In genomic region chr5:152472096-152472495, GRCh38 we compare ENCODE assay signal across 27 cellular contexts.
"Had no signal": no experiment of that assay in that cellular context is flagged by ENCODE, and none has a peak within 500 bp of the region (broad histone marks: within the 10 kb centered on the region; RNA-seq: fewer than 3 reads in every experiment).

No MANE protein-coding gene starts in this region.

- H3K9me3 ChIP-seq: stomach, suprapubic skin, testis, thoracic aorta, thyroid gland, tibial artery, tibial nerve, transverse colon, upper lobe of left lung, upper lobe of right lung, uterus, vagina had no signal

- H3K4me3 ChIP-seq: stomach, suprapubic skin, testis, thoracic aorta, thyroid gland, tibial artery, tibial nerve, transverse colon, upper lobe of left lung, upper lobe of right lung, uterus, vagina had no signal

- H3K4me1 ChIP-seq: stomach, suprapubic skin, testis, thyroid gland, tibial artery, tibial nerve, transverse colon, upper lobe of left lung, upper lobe of right lung, uterus, vagina had no signal

- DNase-seq: stimulated activated CD4-positive, alpha-beta T cell treated with anti-CD3 and anti-CD28 coated beads, Interleukin-2, amount 100 ng/mL, for 48 hours; stimulated activated CD4-positive, alpha-beta T cell treated with anti-CD3 and anti-CD28 coated beads, Interleukin-4, amount 100 ng/mL, for 1 hour; stimulated activated CD4-positive, alpha-beta T cell treated with anti-CD3 and anti-CD28 coated beads, Interleukin-4, amount 100 ng/mL, for 24 hours; stimulated activated CD4-positive, alpha-beta T cell treated with anti-CD3 and anti-CD28 coated beads, Interleukin-4, amount 100 ng/mL, for 4 hours; stimulated activated CD8-positive, alpha-beta memory T cell treated with anti-CD3 and anti-CD28 coated beads, Interleukin-4, amount 100 ng/mL, for 48 hours; stimulated activated naive B cell treated with anti-CD40 and anti-IgM and Interleukin-4, amounts not matched to agents 10 μg/mL and 1 μg/mL and 100 μg/mL, for 72 hours; stimulated activated naive CD4-positive, alpha-beta T cell; stimulated activated naive CD4-positive, alpha-beta T cell treated with Interleukin-2 at 50 U/mL for 16 hours; stimulated activated naive CD8-positive, alpha-beta T cell treated with anti-CD3 and anti-CD28 coated beads, Interleukin-15, amount 100 ng/mL, for 72 hours; stimulated activated naive CD8-positive, alpha-beta T cell treated with anti-CD3 and anti-CD28 coated beads, Interleukin-15, Interleukin-2, amounts not matched to agents 100 U/mL and 50 U/mL, for 24 hours; stomach; substantia nigra; testis; thyroid gland; tibial artery; transverse colon; trophoblast cell; upper lobe of left lung; upper lobe of right lung; uterus had no signal

- H3K27ac ChIP-seq: stomach, suprapubic skin, testis, thoracic aorta, thyroid gland, tibial artery, tibial nerve, transverse colon, upper lobe of left lung, upper lobe of right lung, uterus, vagina had no signal

- ATAC-seq: stimulated activated effector memory CD8-positive, alpha-beta T cell treated with anti-CD3 and anti-CD28 coated beads, Interleukin-12 subunit alpha, Interleukin-12 subunit beta, amount 100 ng/mL, for 72 hours; stimulated activated memory B cell treated with anti-CD40 and anti-IgM and Interleukin-4, amounts not matched to agents 10 μg/mL and 1 μg/mL and 100 μg/mL, for 72 hours; stimulated activated naive B cell treated with anti-CD40 and anti-IgM and Interleukin-4, amounts not matched to agents 10 μg/mL and 1 μg/mL and 100 μg/mL, for 72 hours; stimulated activated naive CD8-positive, alpha-beta T cell treated with anti-CD3 and anti-CD28 coated beads, Interleukin-15, amount 100 ng/mL, for 72 hours; stimulated activated naive CD8-positive, alpha-beta T cell treated with anti-CD3 and anti-CD28 coated beads, Interleukin-15, Interleukin-2, amounts not matched to agents 100 U/mL and 50 U/mL, for 24 hours; upper lobe of right lung had no signal

- H3K36me3 ChIP-seq: stomach, suprapubic skin, thoracic aorta, thyroid gland, tibial artery, tibial nerve, transverse colon, upper lobe of left lung, upper lobe of right lung, uterus, vagina had no signal

- H3K27me3 ChIP-seq: stomach, suprapubic skin, testis, thyroid gland, tibial artery, tibial nerve, transverse colon, upper lobe of left lung, uterus, vagina had no signal

- FAIRE-seq: urothelium cell line had no signal
